ENCODE assay signal across 20 cellular contexts in genomic region chr2:12763486-12763885, GRCh38. TPM values are rescaled to one million over a fixed set of nuclear protein-coding genes. Genes with fewer than 3 reads are reported as not detected.
A peak's percentile ranks its signal among the peaks of the same experiment; 100 is the strongest.
DNase-seq lines count a peak whose midpoint lies in the region; FAIRE-seq and TF ChIP-seq lines count a peak whose summit lies in the region.
"Had no signal": no experiment of that assay in that cellular context is flagged by ENCODE, and none has a peak within 500 bp of the region (broad histone marks: within the 10 kb centered on the region; RNA-seq: fewer than 3 reads in every experiment).

No MANE protein-coding gene starts in this region.

- FAIRE-seq in endothelial cell of umbilical vein (lab: Jason Lieb, UNC), result peak; percentile 28
- FAIRE-seq: A549, GM12891, GM18507 had no signal

- H3K4me3 ChIP-seq in GM23248 (no peak overlapping the region), adipocyte (ENCODE audit: low read length) (no peak overlapping the region), endothelial cell of umbilical vein (replicated peaks in 1 of 3; ENCODE audit: insufficient read depth in 1 of 3, low read depth in 1 of 3, low read length in 3 of 3) (no peak overlapping the region)
- H3K4me3 ChIP-seq: A549, GM23338 had no signal

- H3K4me1 ChIP-seq in GM23248 (ENCODE audit: insufficient read depth) (peaks cover 92% of the 10 kb centered on the region), adipocyte (ENCODE audit: control insufficient read depth, insufficient read depth, low read length) (peaks cover 58% of the 10 kb centered on the region), endothelial cell of umbilical vein (ENCODE audit: control insufficient read depth, extremely low read depth, insufficient read depth, low read length) (no peaks in the 10 kb centered on the region)
- H3K4me1 ChIP-seq: A549 had no signal

- no peaks in the 10 kb centered on the region for H3K79me2 ChIP-seq in GM23248 (ENCODE audit: insufficient read depth)
- no peaks in the 10 kb centered on the region for H3K79me2 ChIP-seq in endothelial cell of umbilical vein (ENCODE audit: control insufficient read depth, insufficient read depth, low read length)

- H3K9me3 ChIP-seq in GM23248 (ENCODE audit: low read depth) (no peaks in the 10 kb centered on the region), adipocyte (ENCODE audit: control insufficient read depth, low read length) (peaks cover 6% of the 10 kb centered on the region), endothelial cell of umbilical vein (replicated peaks; ENCODE audit: control insufficient read depth, insufficient read depth, low read length) (no peaks in the 10 kb centered on the region)
- H3K9me3 ChIP-seq: A549 had no signal

- in situ Hi-C loops in GM23248 (cut with MboI), result no loop called here

- peaks cover 79% of the 10 kb centered on the region for H3F3A ChIP-seq in GM23248 (ENCODE audit: insufficient read depth)

- H3K27ac ChIP-seq in GM23248 (peak overlapping the region; percentile 48), endothelial cell of umbilical vein (ENCODE audit: insufficient read depth, low read depth, low read length) (no peak overlapping the region)
- H3K27ac ChIP-seq: A549 had no signal

- intact Hi-C loops in endothelial cell of umbilical vein (cut with micrococcal nuclease), result no loop called here

- H3K27me3 ChIP-seq in GM23248 (replicated peaks; ENCODE audit: insufficient read depth), result no peaks in the 10 kb centered on the region
- H3K27me3 ChIP-seq in adipocyte (replicated peaks; ENCODE audit: control insufficient read depth, insufficient read depth, low read length), result no peaks in the 10 kb centered on the region
- H3K27me3 ChIP-seq in endothelial cell of umbilical vein (ENCODE audit: control insufficient read depth in 2 of 2, insufficient read depth in 2 of 2, low read length in 2 of 2), result peaks cover 0 to 3% of the 10 kb centered on the region in 2 experiments

- H3K4me2 ChIP-seq in GM23248 (ENCODE audit: unreplicated experiment) (peak overlapping the region; percentile 58), endothelial cell of umbilical vein (ENCODE audit: insufficient read depth, low read length) (no peak overlapping the region)
- H3K4me2 ChIP-seq: A549, GM23338 had no signal

- H3K4me3 Mint-ChIP-seq in osteocyte (ENCODE audit: unreplicated experiment) (peak overlapping the region; percentile 1), chondrocyte (ENCODE audit: unreplicated experiment) (no peak overlapping the region)
- H3K4me3 Mint-ChIP-seq: CD4-positive, alpha-beta memory T cell; GM23338; H9 had no signal

- CTCF ChIA-PET in endothelial cell of umbilical vein (lab: Charles Lee), result no interaction called here

- TF ChIP-seq POLR2A in endothelial cell of umbilical vein (IDR thresholded peaks at IDR 0.05; ENCODE audit: low read depth, low read length), result no peak

- peak overlapping the region; percentile 57 for H2AFZ ChIP-seq in GM23248
- no peak overlapping the region for H2AFZ ChIP-seq in endothelial cell of umbilical vein (ENCODE audit: low read depth, low read length)

- dilution Hi-C loops in endothelial cell of umbilical vein (cut with MboI; ENCODE audit: extremely low pct_ligation_motif_present, low sequenced_read_pairs), result no loop called here

- no peaks in the 10 kb centered on the region for H3K36me3 ChIP-seq in GM23248 (ENCODE audit: low read depth)
- H3K36me3 ChIP-seq in adipocyte (ENCODE audit: control insufficient read depth, insufficient read depth, low read length, severe bottlenecking), result no peaks in the 10 kb centered on the region
- H3K36me3 ChIP-seq in endothelial cell of umbilical vein (ENCODE audit: control insufficient read depth in 2 of 2, extremely low read depth in 1 of 2, insufficient read depth in 2 of 2, low read length in 2 of 2), result no peaks in the 10 kb centered on the region

- no peaks in the 10 kb centered on the region for H3K9me2 ChIP-seq in GM23248 (ENCODE audit: insufficient read depth)

- POLR2A ChIA-PET in endothelial cell of umbilical vein (lab: Charles Lee), result no interaction called here

- no peaks in the 10 kb centered on the region for H4K20me1 ChIP-seq in GM23248 (ENCODE audit: insufficient read depth)
- no peaks in the 10 kb centered on the region for H4K20me1 ChIP-seq in endothelial cell of umbilical vein (replicated peaks; ENCODE audit: control insufficient read depth, extremely low read depth, insufficient read depth, low read length)

- WGBS in GM23248 (ENCODE audit: low coverage in 1 of 2, low lambda C conversion rate in 2 of 2, missing lambda C conversion rate in 2 of 2), 2 experiments, result 28 to 35% methylated on average over 4 of the region's 4 CpGs

- H3K9ac ChIP-seq in GM23248 (no peak overlapping the region), adipocyte (ENCODE audit: low read length) (peak overlapping the region; percentile 63), endothelial cell of umbilical vein (replicated peaks; ENCODE audit: extremely low read depth, insufficient read depth, low read length) (no peak overlapping the region)

- H3K27ac Mint-ChIP-seq in osteocyte (ENCODE audit: unreplicated experiment) (peak overlapping the region; percentile 67), chondrocyte (ENCODE audit: unreplicated experiment) (no peak overlapping the region)
- H3K27ac Mint-ChIP-seq: CD4-positive, alpha-beta memory T cell; GM23338; H9 had no signal

- peaks cover 51% of the 10 kb centered on the region for H3K4me1 Mint-ChIP-seq in osteocyte (ENCODE audit: unreplicated experiment)
- peaks cover 50% of the 10 kb centered on the region for H3K4me1 Mint-ChIP-seq in chondrocyte (ENCODE audit: low read depth)

- DNase-seq in GM23248 (peak; percentile 6), adipocyte (ENCODE audit: low read depth) (no peak), endothelial cell of umbilical vein (ENCODE audit: low read depth, low spot score) (peak; percentile 6), osteocyte (ENCODE audit: extremely low spot score, unreplicated experiment) (no peak), iPS-NIHi11 (ENCODE audit: low spot score) (no peak), chondrocyte (ENCODE audit: low spot score) (no peak)
- no peak for DNase-seq in activated CD8-positive, alpha-beta memory T cell treated with anti-CD3 and anti-CD28 coated beads for 24 hours
- DNase-seq: 8988T; C1 segment of cervical spinal cord; Calu3; CD4-positive, alpha-beta memory T cell; COR-L47; DMS53; DMS79 treated with DMSO at 0.1 percent for 48 hours; GF-D8; H9 had no signal

- H3K9me3 Mint-ChIP-seq in osteocyte (ENCODE audit: unreplicated experiment) (peaks cover 6% of the 10 kb centered on the region), chondrocyte (ENCODE audit: low read depth) (peaks cover 8% of the 10 kb centered on the region)
- H3K9me3 Mint-ChIP-seq: GM23338 had no signal

- no peaks in the 10 kb centered on the region for H3K36me3 Mint-ChIP-seq in osteocyte (ENCODE audit: unreplicated experiment)
- H3K36me3 Mint-ChIP-seq in chondrocyte (ENCODE audit: low read depth), result no peaks in the 10 kb centered on the region
- H3K36me3 Mint-ChIP-seq: CD4-positive, alpha-beta memory T cell had no signal

- TF ChIP-seq CTCF in endothelial cell of umbilical vein (IDR thresholded peaks at IDR 0.05; ENCODE audit: extremely low read depth in 1 of 2, insufficient read depth in 1 of 2, low read depth in 1 of 2, low read length in 2 of 2) (no peak), osteocyte (IDR thresholded peaks at IDR 0.05) (no peak), chondrocyte (IDR thresholded peaks at IDR 0.05) (no peak)

- H3K27me3 Mint-ChIP-seq in osteocyte (ENCODE audit: unreplicated experiment) (no peaks in the 10 kb centered on the region), chondrocyte (ENCODE audit: low read depth) (no peaks in the 10 kb centered on the region)

- BruUV-seq in endothelial cell of umbilical vein (replicated peaks; lab: Mats Ljungman, UMichigan), result no TSS peak

- no peaks in the 10 kb centered on the region for H3K9me1 ChIP-seq in endothelial cell of umbilical vein (replicated peaks; ENCODE audit: control insufficient read depth, extremely low read depth, insufficient read depth, low read length)

TF ChIP-seq in endothelial cell of umbilical vein, 7 proteins besides CTCF, POLR2A, EP300 and RAD21:
- TF ChIP-seq MYC (IDR thresholded peaks at IDR 0.05; ENCODE audit: low read depth, low read length), result no peak
- no peak for TF ChIP-seq EZH2 (IDR thresholded peaks at IDR 0.05; ENCODE audit: borderline replicate concordance, low read depth, low read length, severe bottlenecking)
- no peak for TF ChIP-seq GATA2 (IDR thresholded peaks at IDR 0.05; ENCODE audit: insufficient read depth, insufficient read length, low read depth, low read length)
- no peak for TF ChIP-seq POLR2AphosphoS5 (IDR thresholded peaks at IDR 0.05; ENCODE audit: insufficient read depth, low read depth, low read length)
- TF ChIP-seq JUN (IDR thresholded peaks at IDR 0.05; ENCODE audit: borderline replicate concordance, insufficient read depth, insufficient read length, low read depth), result no peak
- no peak for TF ChIP-seq FOS (IDR thresholded peaks at IDR 0.05; ENCODE audit: borderline replicate concordance, insufficient read depth, low read length)
- TF ChIP-seq, protein P1, sequence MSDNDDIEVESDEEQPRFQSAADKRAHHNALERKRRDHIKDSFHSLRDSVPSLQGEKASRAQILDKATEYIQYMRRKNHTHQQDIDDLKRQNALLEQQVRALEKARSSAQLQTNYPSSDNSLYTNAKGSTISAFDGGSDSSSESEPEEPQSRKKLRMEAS (IDR thresholded peaks at IDR 0.05; ENCODE audit: insufficient read depth, insufficient read length), result no peak

RNA-seq across cellular contexts. Expression of gene TRIB2, which starts 46.8 kb away (rescaled TPM):
- total RNA-seq in GM23248 (2014; rRNA removed; shearing (Covaris generic)), result 43.8 and 46.9 TPM in 2 replicates
- polyA plus RNA-seq in GM23248 (2016; fragmentation: Nextera tagmentation; extraction: Ambion mirVana), result 31.5 and 32.1 TPM in 2 replicates
- total RNA-seq in endothelial cell of umbilical vein, result 17.6 and 20.5 TPM in 2 replicates
- 12.7 and 15.8 TPM in 2 replicates for polyA plus RNA-seq in endothelial cell of umbilical vein
- 11.8 and 12.3 TPM in 2 replicates for polyA plus RNA-seq in endothelial cell of umbilical vein (2011; cell fraction: cytosol; rRNA removed)
- 26.8 and 40.7 TPM in 2 replicates for polyA plus RNA-seq in endothelial cell of umbilical vein (2011; cell fraction: nucleus; rRNA removed)
- 22.9 and 24.9 TPM in 2 replicates for polyA plus RNA-seq in endothelial cell of umbilical vein (2012)
- polyA minus RNA-seq in endothelial cell of umbilical vein, result 24.2 and 31.0 TPM in 2 replicates
- polyA minus RNA-seq in endothelial cell of umbilical vein (2011; cell fraction: cytosol; rRNA and poly(A)+ RNA removed), result not detected
- polyA minus RNA-seq in endothelial cell of umbilical vein (2011; cell fraction: nucleus; rRNA and poly(A)+ RNA removed), result 20.3 and 33.3 TPM in 2 replicates
- 142 and 146 TPM in 2 replicates for total RNA-seq in osteocyte
- 37.5 to 42.3 TPM (median 40.5 TPM) in 3 replicates for total RNA-seq in chondrocyte

Comparison
In these comparisons a context has a peak if more than half of its experiments do, and no peak if none do; other contexts are left out.
1. DNase-seq: peak in GM23248 (single experiment) and endothelial cell of umbilical vein (single experiment); none in adipocyte (single experiment), osteocyte (single experiment), activated CD8-positive, alpha-beta memory T cell treated with anti-CD3 and anti-CD28 coated beads for 24 hours (single experiment), iPS-NIHi11 (single experiment) and chondrocyte (single experiment).